ENCODE assay signal across 8 cellular contexts in the genomic region with DNA sequence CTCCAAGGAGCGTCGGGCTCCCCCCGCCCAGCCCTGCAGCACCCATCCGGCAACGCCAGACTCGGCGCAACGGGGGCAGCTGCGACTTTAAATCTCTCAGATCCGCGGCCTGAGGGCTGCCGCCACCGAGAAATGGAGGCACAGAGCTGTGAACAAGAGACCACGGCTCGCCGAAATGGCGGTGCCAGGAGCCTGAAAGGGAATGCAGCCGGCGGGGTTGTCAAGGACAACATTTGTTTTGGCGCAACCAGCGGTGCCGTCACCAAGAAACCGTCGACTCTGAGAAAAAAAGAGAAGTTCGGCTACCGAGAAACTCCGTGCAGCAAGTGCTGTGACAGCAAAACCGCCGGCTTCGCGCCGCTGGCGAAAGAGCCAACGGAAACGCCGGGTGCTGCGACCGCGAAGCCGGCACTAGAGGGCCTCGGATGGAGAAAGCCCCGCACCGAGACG. TPM values are rescaled to one million over a fixed set of nuclear protein-coding genes. Genes with fewer than 3 reads are reported as not detected.
A peak's percentile ranks its signal among the peaks of the same experiment; 100 is the strongest.
DNase-seq lines count a peak whose midpoint lies in the region; ATAC-seq and TF ChIP-seq lines count a peak whose summit lies in the region.

No MANE protein-coding gene starts in this region.

- no peak overlapping the region for H4K91ac ChIP-seq in trophoblast cell (ENCODE audit: low read depth, low read length)

- peaks cover 5% of the 10 kb centered on the region for H3K79me1 ChIP-seq in trophoblast cell (ENCODE audit: low read length)

- peaks cover 57% of the 10 kb centered on the region for H3K27me3 ChIP-seq in trophoblast cell (ENCODE audit: insufficient read depth, low read length)

- H3K27ac ChIP-seq in RWPE1 = peak overlapping the region; percentile 97
- H3K27ac ChIP-seq in trophoblast cell (ENCODE audit: low read depth, low read length) = no peak overlapping the region
- H3K27ac ChIP-seq in urinary bladder (ENCODE audit: low read depth) = peak overlapping the region; percentile 98

- ATAC-seq in GM21515 (IDR thresholded peaks at IDR 0.05; ENCODE audit: unreplicated experiment) = peak; percentile 26

- H3K4me1 ChIP-seq in trophoblast cell (ENCODE audit: control insufficient read depth in 1 of 2, insufficient read depth in 2 of 2, low read length in 2 of 2) (peaks cover 17 to 27% of the 10 kb centered on the region in 2 experiments), urinary bladder (ENCODE audit: insufficient read depth) (no peaks in the 10 kb centered on the region)

- H2AK5ac ChIP-seq in trophoblast cell (ENCODE audit: low read length) = no peak overlapping the region

- H3K14ac ChIP-seq in trophoblast cell (ENCODE audit: low read length) = no peak overlapping the region

- peak overlapping the region; percentile 61 for H3K4me3 ChIP-seq in trophoblast cell (ENCODE audit: low read depth, low read length)
- peak overlapping the region; percentile 67 for H3K4me3 ChIP-seq in urinary bladder (ENCODE audit: low read depth, low read length)

- no peak overlapping the region for H3K23ac ChIP-seq in trophoblast cell (ENCODE audit: low read length)

- DNase-seq in DMS53 (lab: John Stamatoyannopoulos, UW) = peak; percentile 90
- peak; percentile 51 for DNase-seq in HuH-7 (ENCODE audit: low spot score)
- DNase-seq in RWPE1 (ENCODE audit: low spot score) = no peak
- DNase-seq in activated gamma-delta T cell treated with Interleukin-2 at 50 U/mL for 16 hours = peak; percentile 76
- peak; percentile 80 for DNase-seq in glomerular visceral epithelial cell (ENCODE audit: extremely low spot score)
- peak; percentile 79 to 87 for DNase-seq in trophoblast cell

- H3K9ac ChIP-seq in trophoblast cell (ENCODE audit: low read length) = no peak overlapping the region

- POLR2A ChIA-PET in RWPE1 (lab: Yijun Ruan, JAX; ENCODE audit: low non-redundant PET) = interaction anchor here (0.5 kb wide), 1 partner anchor 140 kb away, joined by 8 read pairs; no protein-coding TSS in a partner anchor

- H3K36me3 ChIP-seq in trophoblast cell (ENCODE audit: control insufficient read depth in 1 of 2, insufficient read depth in 2 of 2, low read length in 2 of 2) (no peaks in the 10 kb centered on the region), urinary bladder (ENCODE audit: insufficient read depth) (no peaks in the 10 kb centered on the region)

- no peak overlapping the region for H2BK120ac ChIP-seq in trophoblast cell (ENCODE audit: insufficient read depth, low read length, poor library complexity)

- H3K79me2 ChIP-seq in trophoblast cell (ENCODE audit: control insufficient read depth, insufficient read depth, low read length, poor library complexity) = no peaks in the 10 kb centered on the region

- no peak overlapping the region for H2BK5ac ChIP-seq in trophoblast cell (ENCODE audit: low read depth, low read length, poor library complexity)

- H3K9me3 ChIP-seq in trophoblast cell (ENCODE audit: insufficient read depth, low read depth, low read length) = no peaks in the 10 kb centered on the region

- CTCF ChIA-PET in RWPE1 (lab: Yijun Ruan, JAX) = interaction anchor here (0.7 to 2.3 kb wide), 9 partner anchors 19 to 483 kb away, joined by 3 to 11 read pairs (median 6); no protein-coding TSS in a partner anchor

- H4K12ac ChIP-seq in trophoblast cell (ENCODE audit: low read depth, low read length) = no peak overlapping the region

- H3K4me2 ChIP-seq in trophoblast cell (ENCODE audit: low read length) = peak overlapping the region; percentile 85

- peak overlapping the region; percentile 57 for H2AFZ ChIP-seq in trophoblast cell (ENCODE audit: insufficient read depth, low read length, poor library complexity)

- H3K18ac ChIP-seq in trophoblast cell (ENCODE audit: low read length) = no peak overlapping the region

- no peak overlapping the region for H2BK12ac ChIP-seq in trophoblast cell (ENCODE audit: low read length)

- H4K8ac ChIP-seq in trophoblast cell (ENCODE audit: low read depth, low read length) = peak overlapping the region; percentile 72

- H3K4ac ChIP-seq in trophoblast cell (ENCODE audit: low read depth, low read length) = no peak overlapping the region

- no CpG with 5 or more reads among the region's 44 CpGs for WGBS in trophoblast cell (ENCODE audit: extremely low coverage, insufficient coverage, insufficient read length)
- under 1% methylated on average over 44 of the region's 44 CpGs for WGBS in urinary bladder

- peak; percentile 44 for TF ChIP-seq CTCF in RWPE1 (conservative IDR thresholded peaks at IDR 0.05; ENCODE audit: low read depth)

RNA-seq across cellular contexts. Expression of gene ANXA2R, which starts 2.1 kb away (rescaled TPM):
- polyA plus RNA-seq in trophoblast cell (2013) = 0.06 and 0.07 TPM in 2 replicates
- total RNA-seq in urinary bladder = 3.5 TPM
- 2.9 TPM for polyA plus RNA-seq in urinary bladder
